8 cellular contexts compared by ENCODE assay signal in the genomic region with DNA sequence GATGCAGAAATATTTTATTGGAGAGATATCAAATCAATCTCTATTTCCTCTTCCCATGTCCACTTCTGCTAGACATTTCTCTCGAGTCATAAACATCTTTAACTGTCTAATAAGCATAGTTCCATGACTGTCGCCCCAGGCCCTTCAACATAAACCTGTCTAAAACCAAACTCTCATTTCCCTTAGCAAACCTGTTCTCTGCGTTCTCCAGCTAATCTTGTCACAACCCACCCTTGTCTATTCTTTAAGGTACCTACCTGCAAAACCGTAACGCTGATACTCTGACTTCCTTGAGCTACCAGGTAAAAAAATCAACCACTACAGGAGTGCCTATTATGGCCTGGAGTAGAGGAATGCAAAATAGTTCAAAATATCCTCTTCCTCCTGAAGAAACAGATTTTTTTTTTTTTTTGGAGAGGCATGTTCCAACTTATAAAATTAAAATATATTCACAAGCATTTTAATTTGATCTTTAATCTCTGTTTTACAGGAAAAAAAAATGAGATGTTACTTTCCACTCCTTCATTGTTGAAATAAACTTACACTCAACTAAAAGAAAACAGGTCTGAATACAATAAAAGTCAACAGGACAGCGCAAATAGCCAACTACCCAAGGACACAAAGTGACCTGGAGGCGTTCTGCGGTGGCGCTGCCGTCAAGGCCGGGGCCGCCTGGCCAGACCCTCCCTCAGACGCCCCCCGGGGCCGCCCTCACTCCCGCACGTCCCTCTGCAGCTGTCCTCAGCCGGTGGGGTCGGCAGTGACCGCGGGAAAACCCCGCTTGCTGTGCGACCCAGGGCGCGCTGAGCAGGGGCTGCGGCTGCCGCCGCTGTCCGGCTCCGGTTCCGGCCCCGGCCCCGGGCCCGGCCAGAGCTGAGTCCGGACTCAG. TPM values are rescaled to one million over a fixed set of nuclear protein-coding genes. Genes with fewer than 3 reads are reported as not detected.
A peak's percentile ranks its signal among the peaks of the same experiment; 100 is the strongest.
DNase-seq lines count a peak whose midpoint lies in the region; ATAC-seq and TF ChIP-seq lines count a peak whose summit lies in the region.

No MANE protein-coding gene starts in this region.

- no peak for TF ChIP-seq POLR2A in heart left ventricle (IDR thresholded peaks at IDR 0.05)

- peaks cover 49% of the 10 kb centered on the region for H3K4me1 Mint-ChIP-seq in activated T-helper 1 cell treated with anti-CD3 and anti-CD28 coated beads, Interleukin-12 subunit alpha, Interleukin-12 subunit beta, Interleukin-2, Interleukin-4 antibody, amounts not matched to agents 30 ng/mL and 10 ng/mL and 1 ng/mL, durations not matched to agents 14 hours and 24 hours and 36 hours (ENCODE audit: low read depth)

- H3K4me3 Mint-ChIP-seq in activated T-helper 1 cell treated with anti-CD3 and anti-CD28 coated beads, Interleukin-12 subunit alpha, Interleukin-12 subunit beta, Interleukin-2, Interleukin-4 antibody, amounts not matched to agents 30 ng/mL and 10 ng/mL and 1 ng/mL, durations not matched to agents 14 hours and 24 hours and 36 hours = peak overlapping the region; percentile 80

- peak overlapping the region; percentile 61 for H3K9ac ChIP-seq in rectal smooth muscle tissue (ENCODE audit: low read length)

- no peaks in the 10 kb centered on the region for H3K27me3 Mint-ChIP-seq in activated T-helper 1 cell treated with anti-CD3 and anti-CD28 coated beads, Interleukin-12 subunit alpha, Interleukin-12 subunit beta, Interleukin-2, Interleukin-4 antibody, amounts not matched to agents 30 ng/mL and 10 ng/mL and 1 ng/mL, durations not matched to agents 14 hours and 24 hours and 36 hours (ENCODE audit: insufficient read depth)

- H3K36me3 Mint-ChIP-seq in activated T-helper 1 cell treated with anti-CD3 and anti-CD28 coated beads, Interleukin-12 subunit alpha, Interleukin-12 subunit beta, Interleukin-2, Interleukin-4 antibody, amounts not matched to agents 30 ng/mL and 10 ng/mL and 1 ng/mL, durations not matched to agents 14 hours and 24 hours and 36 hours (ENCODE audit: low read depth) = peaks cover 47% of the 10 kb centered on the region

- DNase-seq in SHP77 (lab: John Stamatoyannopoulos, UW) = peak; percentile 23 to 46
- no peak for DNase-seq in SHP77 treated with DMSO at 0.1 percent for 48 hours (lab: John Stamatoyannopoulos, UW)
- no peak for DNase-seq in Jurkat, Clone E6-1 (ENCODE audit: low read depth, low spot score)
- DNase-seq in activated T-helper 1 cell treated with anti-CD3 and anti-CD28 coated beads, Interleukin-12 subunit alpha, Interleukin-12 subunit beta, Interleukin-2, Interleukin-4 antibody, amounts not matched to agents 30 ng/mL and 10 ng/mL and 1 ng/mL, durations not matched to agents 14 hours and 24 hours and 36 hours (ENCODE audit: low spot score) = peak; percentile 14
- peak in 4 of 5 donors; percentile 28 to 70 (median 34) for DNase-seq in heart left ventricle
- no peak for DNase-seq in NCI-H510A treated with DMSO at 0.1 percent for 48 hours (lab: John Stamatoyannopoulos, UW)

- peaks cover 23% of the 10 kb centered on the region for H3K9me3 Mint-ChIP-seq in activated T-helper 1 cell treated with anti-CD3 and anti-CD28 coated beads, Interleukin-12 subunit alpha, Interleukin-12 subunit beta, Interleukin-2, Interleukin-4 antibody, amounts not matched to agents 30 ng/mL and 10 ng/mL and 1 ng/mL, durations not matched to agents 14 hours and 24 hours and 36 hours

- H3K27me3 ChIP-seq in heart left ventricle (no peaks in the 10 kb centered on the region), rectal smooth muscle tissue (ENCODE audit: control insufficient read depth, insufficient read depth, low read length) (no peaks in the 10 kb centered on the region)

- intact Hi-C loops in activated T-helper 1 cell treated with anti-CD3 and anti-CD28 coated beads, Interleukin-12 subunit alpha, Interleukin-12 subunit beta, Interleukin-2, Interleukin-4 antibody, amounts not matched to agents 30 ng/mL and 10 ng/mL and 1 ng/mL, durations not matched to agents 14 hours and 24 hours and 36 hours (cut with micrococcal nuclease) = loop anchor here (1.0 to 10.0 kb wide), 9 partner anchors 12 to 1127 kb away; partner anchors contain the start of genes ADAM22, CROT, DMTF1 and ELAPOR2
- intact Hi-C loops in heart left ventricle (cut with DNase I) = loop anchor here in 5 of 10 donors (2.0 to 10.0 kb wide), 7 partner anchors 81 to 533 kb away; partner anchors contain the start of genes RUNDC3B (in 2 of the 5) and CROT (in 1 of the 5)

- H3K4me3 ChIP-seq in Jurkat, Clone E6-1 (ENCODE audit: low read length) = peak overlapping the region; percentile 58
- peak overlapping the region; percentile 62 to 94 (median 76) for H3K4me3 ChIP-seq in heart left ventricle
- H3K4me3 ChIP-seq in rectal smooth muscle tissue (ENCODE audit: low read length) = peak overlapping the region; percentile 95

- H3K36me3 ChIP-seq in heart left ventricle = peaks cover 0 to 12% (median 0%) of the 10 kb centered on the region in 9 donors
- no peaks in the 10 kb centered on the region for H3K36me3 ChIP-seq in rectal smooth muscle tissue (ENCODE audit: control insufficient read depth, insufficient read depth, low read length)

- TF ChIP-seq CTCF in heart left ventricle (IDR thresholded peaks at IDR 0.05) = no peak

- H3K27ac Mint-ChIP-seq in activated T-helper 1 cell treated with anti-CD3 and anti-CD28 coated beads, Interleukin-12 subunit alpha, Interleukin-12 subunit beta, Interleukin-2, Interleukin-4 antibody, amounts not matched to agents 30 ng/mL and 10 ng/mL and 1 ng/mL, durations not matched to agents 14 hours and 24 hours and 36 hours = peak overlapping the region; percentile 19

- H3K4me1 ChIP-seq in heart left ventricle (peaks cover 0 to 48% (median 18%) of the 10 kb centered on the region in 12 donors), rectal smooth muscle tissue (ENCODE audit: control insufficient read depth, insufficient read depth, low read length) (peaks cover 8% of the 10 kb centered on the region)

- H3K9me3 ChIP-seq in heart left ventricle = peaks cover 0 to 26% (median 4%) of the 10 kb centered on the region in 12 donors

- H3K27ac ChIP-seq in heart left ventricle = peak overlapping the region; percentile 60 to 94 (median 91)
- peak overlapping the region; percentile 85 for H3K27ac ChIP-seq in rectal smooth muscle tissue (ENCODE audit: low read depth, low read length)

- WGBS in heart left ventricle, 4 donors = 3 to 5% (median 3%) methylated on average over 20 to 35 of the region's 35 CpGs

- ATAC-seq in GM21723 (IDR thresholded peaks at IDR 0.05; ENCODE audit: unreplicated experiment) (peak; percentile 21), heart left ventricle (peak; percentile 10 to 42 (median 28))

RNA-seq across cellular contexts. Expression of gene SLC25A40, which starts 0.8 kb away (rescaled TPM):
- polyA plus RNA-seq in Jurkat, Clone E6-1 (2012; ENCODE audit: insufficient read depth, insufficient read length) = 31.5 TPM
- 41.9 and 51.4 TPM in 2 replicates for total RNA-seq in activated T-helper 1 cell treated with anti-CD3 and anti-CD28 coated beads, Interleukin-12 subunit alpha, Interleukin-12 subunit beta, Interleukin-2, Interleukin-4 antibody, amounts not matched to agents 30 ng/mL and 10 ng/mL and 1 ng/mL, durations not matched to agents 14 hours and 24 hours and 36 hours
- 10 to 100 TPM; 11.0 to 29.1 (median 22.6) TPM for total RNA-seq in heart left ventricle
- 1 to 10 TPM; 6.0 to 9.0 TPM for polyA plus RNA-seq in heart left ventricle

RNA-seq across cellular contexts. Expression of gene DBF4, which starts 0.9 kb away (rescaled TPM):
- polyA plus RNA-seq in Jurkat, Clone E6-1 (2012; ENCODE audit: insufficient read depth, insufficient read length) = 64.6 TPM
- 68.6 and 76.6 TPM in 2 replicates for total RNA-seq in activated T-helper 1 cell treated with anti-CD3 and anti-CD28 coated beads, Interleukin-12 subunit alpha, Interleukin-12 subunit beta, Interleukin-2, Interleukin-4 antibody, amounts not matched to agents 30 ng/mL and 10 ng/mL and 1 ng/mL, durations not matched to agents 14 hours and 24 hours and 36 hours
- 1 to 10 TPM; 1.0 to 7.8 (median 2.8) TPM for total RNA-seq in heart left ventricle
- 1 to 10 TPM; 1.2 to 2.4 TPM for polyA plus RNA-seq in heart left ventricle

RNA-seq across cellular contexts. Expression of gene ADAM22, which starts 58.7 kb away (rescaled TPM):
- polyA plus RNA-seq in Jurkat, Clone E6-1 (2012; ENCODE audit: insufficient read depth, insufficient read length) = 10.0 TPM
- total RNA-seq in activated T-helper 1 cell treated with anti-CD3 and anti-CD28 coated beads, Interleukin-12 subunit alpha, Interleukin-12 subunit beta, Interleukin-2, Interleukin-4 antibody, amounts not matched to agents 30 ng/mL and 10 ng/mL and 1 ng/mL, durations not matched to agents 14 hours and 24 hours and 36 hours = 1.4 and 1.5 TPM in 2 replicates
- 1 to 10 TPM in 6 of 9 donors, under 1 TPM in 3; 0.75 to 3.4 (median 1.5) TPM for total RNA-seq in heart left ventricle
- polyA plus RNA-seq in heart left ventricle = under 1 TPM; 0.27 to 0.73 TPM

Comparison
In these comparisons a context has a peak if more than half of its experiments do, and no peak if none do; other contexts are left out.
1. DNase-seq: peak in SHP77 (2 of 2), activated T-helper 1 cell treated with anti-CD3 and anti-CD28 coated beads, Interleukin-12 subunit alpha, Interleukin-12 subunit beta, Interleukin-2, Interleukin-4 antibody, amounts not matched to agents 30 ng/mL and 10 ng/mL and 1 ng/mL, durations not matched to agents 14 hours and 24 hours and 36 hours (single experiment) and heart left ventricle (4 of 5); none in SHP77 treated with DMSO at 0.1 percent for 48 hours (single experiment), Jurkat, Clone E6-1 (single experiment) and NCI-H510A treated with DMSO at 0.1 percent for 48 hours (single experiment).
2. Peak in every context shown above with its lines, with median percentiles within 50 percentile points of each other: H3K4me3 ChIP-seq.